14 cellular contexts compared by ENCODE assay signal in genomic region chr2:69163556-69163955, GRCh38.
A peak's percentile ranks its signal among the peaks of the same experiment; 100 is the strongest.
DNase-seq lines count a peak whose midpoint lies in the region; ATAC-seq, FAIRE-seq and TF ChIP-seq lines count a peak whose summit lies in the region.
"Had no signal": no experiment of that assay in that cellular context is flagged by ENCODE, and none has a peak within 500 bp of the region (broad histone marks: within the 10 kb centered on the region; RNA-seq: fewer than 3 reads in every experiment).

No MANE protein-coding gene starts in this region.

- no peaks in the 10 kb centered on the region for H3K9me1 ChIP-seq in endothelial cell of umbilical vein (replicated peaks; ENCODE audit: control insufficient read depth, extremely low read depth, insufficient read depth, low read length)

- H3K4me2 ChIP-seq in A549 (peak overlapping the region; percentile 68), PC-9 (peak overlapping the region; percentile 68), endothelial cell of umbilical vein (ENCODE audit: insufficient read depth, low read length) (peak overlapping the region; percentile 85), osteoblast (ENCODE audit: insufficient read depth, low read length) (peak overlapping the region; percentile 63)

- H3K9me2 ChIP-seq in PC-9 (ENCODE audit: insufficient read depth) = no peaks in the 10 kb centered on the region

- H3K4me3 ChIP-seq in A549 (no peak overlapping the region), PC-9 (0 out of 2 replicates have a peak overlapping the region, but pooled peaks have one; percentile 14), endothelial cell of umbilical vein (replicated peaks in 1 of 3; ENCODE audit: insufficient read depth in 1 of 3, low read depth in 1 of 3, low read length in 3 of 3) (no peak overlapping the region), osteoblast (ENCODE audit: insufficient read depth, low read length) (no peak overlapping the region)

- H3K27me3 Mint-ChIP-seq in activated T-cell treated with anti-CD3 and anti-CD28 coated beads, Interleukin-2, amount 50 U/mL, for 4 hours (ENCODE audit: low read depth) = peaks cover 20% of the 10 kb centered on the region

- H3K9me3 Mint-ChIP-seq in activated T-cell treated with anti-CD3 and anti-CD28 coated beads, Interleukin-2, amount 50 U/mL, for 4 hours = no peaks in the 10 kb centered on the region
- H3K9me3 Mint-ChIP-seq: activated naive CD8-positive, alpha-beta T cell treated with anti-CD3 and anti-CD28 coated beads, Interleukin-2, amount 50 U/mL, for 24 hours; naive B cell had no signal

- no peak for TF ChIP-seq RAD21 in A549 (conservative IDR thresholded peaks at IDR 0.05 in 1 of 2, IDR thresholded peaks at IDR 0.05 in 1 of 2)

- H3F3A ChIP-seq in PC-9 (ENCODE audit: insufficient read depth, low read depth) = peaks cover 17% of the 10 kb centered on the region; the same call in 1 of the 2 replicates

- peak overlapping the region; percentile 72 for H3K9ac ChIP-seq in endothelial cell of umbilical vein (replicated peaks; ENCODE audit: extremely low read depth, insufficient read depth, low read length)

- dilution Hi-C loops in endothelial cell of umbilical vein (cut with MboI; ENCODE audit: extremely low pct_ligation_motif_present, low sequenced_read_pairs) = no loop called here

- no peaks in the 10 kb centered on the region for H3K79me2 ChIP-seq in PC-9 (ENCODE audit: low read depth)
- no peaks in the 10 kb centered on the region for H3K79me2 ChIP-seq in endothelial cell of umbilical vein (ENCODE audit: control insufficient read depth, insufficient read depth, low read length)
- no peaks in the 10 kb centered on the region for H3K79me2 ChIP-seq in osteoblast (ENCODE audit: insufficient read depth, low read length)

- H3K27ac ChIP-seq in A549 (peak overlapping the region; percentile 74 to 84), PC-9 (peak overlapping the region; percentile 43), endothelial cell of umbilical vein (ENCODE audit: insufficient read depth, low read depth, low read length) (peak overlapping the region; percentile 95), osteoblast (ENCODE audit: low read depth, low read length) (peak overlapping the region; percentile 87)

- no peak for TF ChIP-seq CTCF in A549 (IDR thresholded peaks at IDR 0.05)
- no peak for TF ChIP-seq CTCF in PC-9 (conservative IDR thresholded peaks at IDR 0.05)
- TF ChIP-seq CTCF in endothelial cell of umbilical vein (IDR thresholded peaks at IDR 0.05; ENCODE audit: extremely low read depth in 1 of 2, insufficient read depth in 1 of 2, low read depth in 1 of 2, low read length in 2 of 2) = no peak
- TF ChIP-seq CTCF in osteoblast (IDR thresholded peaks at IDR 0.05; ENCODE audit: extremely low read depth, low read depth, low read length) = no peak

- H3K36me3 Mint-ChIP-seq in activated T-cell treated with anti-CD3 and anti-CD28 coated beads, Interleukin-2, amount 50 U/mL, for 4 hours (ENCODE audit: insufficient read depth) = no peaks in the 10 kb centered on the region
- H3K36me3 Mint-ChIP-seq: naive B cell had no signal

- no TSS peak for BruUV-seq in PC-9 (replicated peaks; lab: Mats Ljungman, UMichigan)
- BruUV-seq in endothelial cell of umbilical vein (replicated peaks; lab: Mats Ljungman, UMichigan) = TSS peak; percentile 89

- no peak overlapping the region for H3K4me3 Mint-ChIP-seq in activated T-cell treated with anti-CD3 and anti-CD28 coated beads, Interleukin-2, amount 50 U/mL, for 4 hours
- H3K4me3 Mint-ChIP-seq: activated naive CD8-positive, alpha-beta T cell treated with anti-CD3 and anti-CD28 coated beads, Interleukin-2, amount 50 U/mL, for 24 hours had no signal

- DNase-seq in A549 (ENCODE audit: low read depth in 1 of 2, low spot score in 1 of 2) = no peak
- DNase-seq in PC-9 = no peak
- DNase-seq in endothelial cell of umbilical vein (ENCODE audit: low read depth, low spot score) = no peak
- no peak for DNase-seq in osteoblast (ENCODE audit: insufficient read length, low spot score, missing footprints)
- DNase-seq in stimulated activated CD4-positive, alpha-beta T cell treated with anti-CD3 and anti-CD28 coated beads, Interleukin-1b, Interleukin-23, amount 100 ng/mL, for 48 hours = no peak
- no peak for DNase-seq in C1 segment of cervical spinal cord (lab: John Stamatoyannopoulos, UW)
- no peak for DNase-seq in RCC 7860 (ENCODE audit: low spot score)
- DNase-seq in activated T-cell treated with anti-CD3 and anti-CD28 coated beads, Interleukin-2, amount 50 U/mL, for 4 hours = no peak
- DNase-seq: activated naive CD8-positive, alpha-beta T cell treated with anti-CD3 and anti-CD28 coated beads, Interleukin-2, amount 50 U/mL, for 24 hours; activated T-cell treated with anti-CD3 and anti-CD28 coated beads, Interleukin-2, amount 50 U/mL, for 1 hour; foreskin melanocyte; MM.1S; naive B cell had no signal

- 96% methylated on average over 7 of the region's 7 CpGs for WGBS in A549 (ENCODE audit: missing lambda C conversion rate)

- CTCF ChIA-PET in A549 (lab: Yijun Ruan, JAX) (interaction anchor here (0.6 to 3.1 kb wide), 4 partner anchors 10 to 187 kb away, joined by 3 to 17 read pairs (median 3); no protein-coding TSS in a partner anchor), PC-9 (lab: Charles Lee) (no interaction called here), endothelial cell of umbilical vein (lab: Charles Lee) (interaction anchor here (0.7 to 4.2 kb wide), 9 partner anchors 9 to 145 kb away, joined by 3 to 16 read pairs (median 4); no protein-coding TSS in a partner anchor)

- H4K20me1 ChIP-seq in PC-9 (ENCODE audit: insufficient read depth) = no peaks in the 10 kb centered on the region
- no peaks in the 10 kb centered on the region for H4K20me1 ChIP-seq in endothelial cell of umbilical vein (replicated peaks; ENCODE audit: control insufficient read depth, extremely low read depth, insufficient read depth, low read length)
- H4K20me1 ChIP-seq in osteoblast (ENCODE audit: insufficient read depth, low read length) = no peaks in the 10 kb centered on the region

- no peak for TF ChIP-seq EP300 in A549 (IDR thresholded peaks at IDR 0.05)

- H3K9me3 ChIP-seq in A549 (no peaks in the 10 kb centered on the region), PC-9 (ENCODE audit: insufficient read depth, low read depth) (no peaks in the 10 kb centered on the region), endothelial cell of umbilical vein (replicated peaks; ENCODE audit: control insufficient read depth, insufficient read depth, low read length) (no peaks in the 10 kb centered on the region), osteoblast (ENCODE audit: low read depth, low read length) (no peaks in the 10 kb centered on the region)

- POLR2A ChIA-PET in A549 (lab: Yijun Ruan, JAX) = interaction anchor here (0.7 to 1.7 kb wide), 4 partner anchors 80 to 143 kb away, joined by 3 to 6 read pairs (median 4); no protein-coding TSS in a partner anchor
- POLR2A ChIA-PET in PC-9 (lab: Charles Lee; ENCODE audit: unreplicated experiment) = interaction anchor here (0.6 to 0.7 kb wide), 3 partner anchors 148 to 705 kb away, joined by 3 to 8 read pairs (median 5); no protein-coding TSS in a partner anchor
- POLR2A ChIA-PET in endothelial cell of umbilical vein (lab: Charles Lee) = interaction anchor here (0.9 to 1.1 kb wide), 2 partner anchors 14 to 60 kb away, joined by 3 read pairs; no protein-coding TSS in a partner anchor

- no peaks in the 10 kb centered on the region for H3K4me1 Mint-ChIP-seq in activated T-cell treated with anti-CD3 and anti-CD28 coated beads, Interleukin-2, amount 50 U/mL, for 4 hours (ENCODE audit: low read depth)

- H2AFZ ChIP-seq in PC-9 = no peak overlapping the region
- H2AFZ ChIP-seq in endothelial cell of umbilical vein (ENCODE audit: low read depth, low read length) = peak overlapping the region; percentile 14
- no peak overlapping the region for H2AFZ ChIP-seq in osteoblast (ENCODE audit: low read length)

- H3K4me1 ChIP-seq in A549 = peaks cover 49% of the 10 kb centered on the region
- H3K4me1 ChIP-seq in PC-9 (replicated peaks; ENCODE audit: insufficient read depth) = peaks cover 22% of the 10 kb centered on the region
- H3K4me1 ChIP-seq in endothelial cell of umbilical vein (ENCODE audit: control insufficient read depth, extremely low read depth, insufficient read depth, low read length) = peaks cover 40% of the 10 kb centered on the region
- peaks cover 50% of the 10 kb centered on the region for H3K4me1 ChIP-seq in osteoblast (ENCODE audit: insufficient read depth, low read length)

- no peak for FAIRE-seq in A549 (lab: Jason Lieb, UNC)
- no peak for FAIRE-seq in endothelial cell of umbilical vein (lab: Jason Lieb, UNC)
- FAIRE-seq in RCC 7860 (lab: Jason Lieb, UNC) = no peak
- FAIRE-seq: D721Med had no signal

- TF ChIP-seq POLR2A in A549 (IDR thresholded peaks at IDR 0.05; ENCODE audit: low read length) (no peak), endothelial cell of umbilical vein (IDR thresholded peaks at IDR 0.05; ENCODE audit: low read depth, low read length) (no peak)

- H3K27me3 ChIP-seq in PC-9 (ENCODE audit: insufficient read depth, low read depth) (no peaks in the 10 kb centered on the region), endothelial cell of umbilical vein (ENCODE audit: control insufficient read depth in 2 of 2, insufficient read depth in 2 of 2, low read length in 2 of 2) (no peaks in the 10 kb centered on the region), osteoblast (ENCODE audit: insufficient read depth, low read length) (no peaks in the 10 kb centered on the region)

- H3K36me3 ChIP-seq in PC-9 (ENCODE audit: low read depth) (no peaks in the 10 kb centered on the region), endothelial cell of umbilical vein (ENCODE audit: control insufficient read depth in 2 of 2, extremely low read depth in 1 of 2, insufficient read depth in 2 of 2, low read length in 2 of 2) (no peaks in the 10 kb centered on the region), osteoblast (ENCODE audit: insufficient read depth, low read length) (peaks cover 21% of the 10 kb centered on the region)

- ATAC-seq in A549 = no peak
- ATAC-seq in activated T-cell treated with anti-CD3 and anti-CD28 coated beads, Interleukin-2, amount 50 U/mL, for 4 hours = no peak
- ATAC-seq: activated naive CD8-positive, alpha-beta T cell treated with anti-CD3 and anti-CD28 coated beads, Interleukin-2, amount 50 U/mL, for 24 hours had no signal

- intact Hi-C loops in PC-9 (cut with micrococcal nuclease; ENCODE audit: unreplicated experiment) (loop anchor here (2.0 to 5.0 kb wide), 3 partner anchors 15 to 191 kb away; partner anchors contain the start of gene GKN1), endothelial cell of umbilical vein (cut with micrococcal nuclease) (loop anchor here (1.0 to 2.0 kb wide), 6 partner anchors 25 to 143 kb away; no protein-coding TSS in a partner anchor)

TF ChIP-seq in A549, 52 proteins besides CTCF, POLR2A, EP300 and RAD21 (continues in another document):
- no peak for TF ChIP-seq EHMT2 (IDR thresholded peaks at IDR 0.05; ENCODE audit: low read depth)
- TF ChIP-seq CHD4 (IDR thresholded peaks at IDR 0.05; ENCODE audit: borderline replicate concordance) = no peak
- TF ChIP-seq ZSCAN20 (CRISPR knock-in tag; IDR thresholded peaks at IDR 0.05) = no peak
- TF ChIP-seq HOXA7 (CRISPR knock-in tag; IDR thresholded peaks at IDR 0.05) = no peak

TF ChIP-seq in endothelial cell of umbilical vein, 7 proteins besides CTCF, POLR2A, EP300 and RAD21 (continues in another document):
- TF ChIP-seq EZH2 (IDR thresholded peaks at IDR 0.05; ENCODE audit: borderline replicate concordance, low read depth, low read length, severe bottlenecking) = no peak
- no peak for TF ChIP-seq JUN (IDR thresholded peaks at IDR 0.05; ENCODE audit: borderline replicate concordance, insufficient read depth, insufficient read length, low read depth)

Comparison
In these comparisons a context has a peak if more than half of its experiments do, and no peak if none do; other contexts are left out.
1. H3K27ac ChIP-seq: peak in every context shown above with its lines; median percentile 95 in endothelial cell of umbilical vein; 87 in osteoblast; 79 in A549; 43 in PC-9.